In genomic region chr6:52328303-52328662, GRCh38 we compare ENCODE assay signal across 1 cellular context.
A peak's percentile ranks its signal among the peaks of the same experiment; 100 is the strongest.
TF ChIP-seq lines count a peak whose summit lies in the region.

No MANE protein-coding gene starts in this region.

TF ChIP-seq in HepG2, 621 proteins besides CTCF, POLR2A, EP300 and RAD21 (continued from another document and continues in another):
- TF ChIP-seq ZNF276 (CRISPR knock-in tag; IDR thresholded peaks at IDR 0.05; ENCODE audit: low read depth) (no peak), HDAC2 (CRISPR knock-in tag; IDR thresholded peaks at IDR 0.05) (peak; percentile 54; the same call in 1 of the 2 replicates), HMGXB3 (CRISPR knock-in tag; IDR thresholded peaks at IDR 0.05; ENCODE audit: borderline replicate concordance) (0 out of 2 replicates have a peak, but pooled peaks have one; percentile 57), NR2F6 (IDR thresholded peaks at IDR 0.05) (peak; percentile 52), NR2F6 (CRISPR knock-in tag; IDR thresholded peaks at IDR 0.05) (peak; percentile 54), AKNA (CRISPR knock-in tag; IDR thresholded peaks at IDR 0.05; ENCODE audit: borderline replicate concordance) (0 out of 2 replicates have a peak, but pooled peaks have one; percentile 49), PRDM4 (CRISPR knock-in tag; IDR thresholded peaks at IDR 0.05; ENCODE audit: borderline replicate concordance) (0 out of 2 replicates have a peak, but pooled peaks have one; percentile 38), ASH2L (IDR thresholded peaks at IDR 0.05; ENCODE audit: insufficient read length, low read depth, low read length) (no peak), FOXO1 (CRISPR knock-in tag; IDR thresholded peaks at IDR 0.05) (peak; percentile 20; the same call in 1 of the 2 replicates), CREM (IDR thresholded peaks at IDR 0.05) (no peak), CREM (CRISPR knock-in tag; IDR thresholded peaks at IDR 0.05) (no peak), BRD4 (CRISPR knock-in tag; IDR thresholded peaks at IDR 0.05) (peak; percentile 76; the same call in 1 of the 2 replicates), NFE2 (CRISPR knock-in tag; IDR thresholded peaks at IDR 0.05) (no peak), IRF2 (CRISPR knock-in tag; IDR thresholded peaks at IDR 0.05) (peak; percentile 45; the same call in 1 of the 2 replicates), SP5 (CRISPR knock-in tag; IDR thresholded peaks at IDR 0.05; ENCODE audit: borderline replicate concordance, low read depth) (peak; percentile 88), PATZ1 (CRISPR knock-in tag; IDR thresholded peaks at IDR 0.05) (peak; percentile 57), NCOA2 (CRISPR knock-in tag; IDR thresholded peaks at IDR 0.05) (peak; percentile 18; the same call in 1 of the 2 replicates), MLLT10 (CRISPR knock-in tag; IDR thresholded peaks at IDR 0.05) (no peak), REPIN1 (CRISPR knock-in tag; IDR thresholded peaks at IDR 0.05; ENCODE audit: borderline replicate concordance, low read depth) (no peak), POLR2AphosphoS5 (IDR thresholded peaks at IDR 0.05; ENCODE audit: low read depth, low read length) (0 out of 2 replicates have a peak, but pooled peaks have one; percentile 23), ZNF331 (CRISPR knock-in tag; IDR thresholded peaks at IDR 0.05) (peak; percentile 62), SRF (IDR thresholded peaks at IDR 0.05; ENCODE audit: low read depth, low read length) (peak; percentile 50; the same call in 1 of the 2 replicates), SOX6 (IDR thresholded peaks at IDR 0.05) (no peak), SOX6 (CRISPR knock-in tag; IDR thresholded peaks at IDR 0.05) (0 out of 2 replicates have a peak, but pooled peaks have one; percentile 27), DMTF1 (CRISPR knock-in tag; IDR thresholded peaks at IDR 0.05) (no peak), AFF4 (CRISPR knock-in tag; IDR thresholded peaks at IDR 0.05) (no peak), SPEN (CRISPR knock-in tag; IDR thresholded peaks at IDR 0.05; ENCODE audit: low read depth) (no peak), ZNF335 (CRISPR knock-in tag; IDR thresholded peaks at IDR 0.05) (no peak)
